Comparison of ENCODE assay signal across 12 cellular contexts in the genomic region with DNA sequence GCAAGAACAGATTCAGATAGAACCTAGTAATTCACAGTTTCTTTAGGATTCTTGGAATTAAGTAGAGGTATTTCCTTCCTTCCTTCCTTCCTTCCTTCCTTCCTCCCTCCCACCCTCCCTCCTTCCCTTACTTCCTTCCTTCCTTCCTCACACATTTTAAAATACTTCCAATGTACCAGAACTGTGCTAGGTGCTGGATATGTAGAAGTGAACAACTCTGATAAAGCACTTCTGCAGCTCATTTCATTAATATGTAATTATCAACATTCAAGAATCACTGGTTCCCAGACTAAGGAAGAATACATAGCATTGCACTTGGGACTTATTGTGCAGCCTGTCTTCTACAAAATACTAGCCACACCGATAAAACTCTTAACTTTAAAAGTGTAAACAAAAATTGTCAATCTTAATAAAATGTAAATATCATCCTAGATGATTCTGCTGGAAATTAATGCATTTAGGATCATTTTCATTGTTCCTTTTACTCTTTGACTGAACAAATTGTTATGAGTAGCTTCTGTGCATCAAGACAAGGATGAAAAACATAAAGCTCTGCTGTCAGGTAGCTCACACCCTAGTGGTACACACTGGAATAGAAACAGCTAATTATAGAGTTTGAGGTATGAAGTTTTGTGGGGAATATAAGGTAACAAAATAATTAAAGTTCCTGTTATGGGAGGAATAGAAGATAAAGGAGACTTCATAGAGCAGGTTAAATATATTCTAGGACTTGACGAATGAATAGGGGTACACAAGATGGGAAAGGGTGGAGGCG.
DNase-seq lines count a peak whose midpoint lies in the region; FAIRE-seq and TF ChIP-seq lines count a peak whose summit lies in the region.
"Had no signal": no experiment of that assay in that cellular context is flagged by ENCODE, and none has a peak within 500 bp of the region (broad histone marks: within the 10 kb centered on the region; RNA-seq: fewer than 3 reads in every experiment).

No MANE protein-coding gene starts in this region.

- H3K27ac Mint-ChIP-seq in osteocyte (ENCODE audit: unreplicated experiment): no peak overlapping the region
- H3K27ac Mint-ChIP-seq: CD4-positive, CD25-positive, alpha-beta regulatory T cell had no signal

- H3K4me3 ChIP-seq in bronchial epithelial cell (ENCODE audit: low read depth, low read length): no peak overlapping the region
- H3K4me3 ChIP-seq: esophagus muscularis mucosa had no signal

- DNase-seq in bronchial epithelial cell (ENCODE audit: low read depth): no peak
- DNase-seq in osteocyte (ENCODE audit: extremely low spot score, unreplicated experiment): no peak
- DNase-seq in T-helper 2 cell: no peak
- no peak for DNase-seq in NCI-H1048 (lab: John Stamatoyannopoulos, UW)
- DNase-seq in NCI-H146 (lab: John Stamatoyannopoulos, UW): no peak
- DNase-seq: activated gamma-delta T cell; anterior cingulate cortex; CD4-positive, CD25-positive, alpha-beta regulatory T cell; NCI-H1092 treated with DMSO at 0.1 percent for 48 hours had no signal

- H3K4me1 Mint-ChIP-seq in osteocyte (ENCODE audit: unreplicated experiment): no peaks in the 10 kb centered on the region

- H3K36me3 Mint-ChIP-seq in osteocyte (ENCODE audit: unreplicated experiment): no peaks in the 10 kb centered on the region
- H3K36me3 Mint-ChIP-seq: CD4-positive, CD25-positive, alpha-beta regulatory T cell had no signal

- no peak for FAIRE-seq in bronchial epithelial cell (lab: Jason Lieb, UNC)

- no peaks in the 10 kb centered on the region for H3K27me3 Mint-ChIP-seq in osteocyte (ENCODE audit: unreplicated experiment)
- H3K27me3 Mint-ChIP-seq: CD4-positive, CD25-positive, alpha-beta regulatory T cell had no signal

- TF ChIP-seq CTCF in GM12874 (IDR thresholded peaks at IDR 0.05; ENCODE audit: insufficient read depth, low read depth, low read length) (peak; percentile 19; the same call in 1 of the 2 replicates), LNCAP (IDR thresholded peaks at IDR 0.05) (peak; percentile 48; the same call in 1 of the 2 replicates), bronchial epithelial cell (IDR thresholded peaks at IDR 0.05; ENCODE audit: insufficient read depth, low read length, severe bottlenecking) (peak; percentile 26), osteocyte (IDR thresholded peaks at IDR 0.05) (peak; percentile 17)

- no peaks in the 10 kb centered on the region for H3K9me3 Mint-ChIP-seq in osteocyte (ENCODE audit: unreplicated experiment)

- no peaks in the 10 kb centered on the region for H3K36me3 ChIP-seq in bronchial epithelial cell (ENCODE audit: control insufficient read depth, insufficient read depth, low read length)
- H3K36me3 ChIP-seq: esophagus muscularis mucosa had no signal

- H3K4me3 Mint-ChIP-seq in osteocyte (ENCODE audit: unreplicated experiment): no peak overlapping the region
- H3K4me3 Mint-ChIP-seq: CD4-positive, CD25-positive, alpha-beta regulatory T cell had no signal

- H3K27me3 ChIP-seq in bronchial epithelial cell (ENCODE audit: control insufficient read depth, insufficient read depth, low read length): no peaks in the 10 kb centered on the region
- H3K27me3 ChIP-seq: esophagus muscularis mucosa had no signal
